ENCODE assay signal across 15 cellular contexts in genomic region chr21:7957713-7958064, GRCh38.
DNase-seq lines count a peak whose midpoint lies in the region; ATAC-seq and TF ChIP-seq lines count a peak whose summit lies in the region.
"Had no signal": no experiment of that assay in that cellular context is flagged by ENCODE, and none has a peak within 500 bp of the region (broad histone marks: within the 10 kb centered on the region; RNA-seq: fewer than 3 reads in every experiment).

No MANE protein-coding gene starts in this region.

- intact Hi-C loops in left lung (cut with DNase I) = no loop called here

- H3K18ac ChIP-seq in trophoblast cell (ENCODE audit: low read length) = no peak overlapping the region

- no peak overlapping the region for H4K91ac ChIP-seq in trophoblast cell (ENCODE audit: low read depth, low read length)

- H3K4me1 ChIP-seq in GM23338 (ENCODE audit: insufficient read depth) = no peaks in the 10 kb centered on the region
- no peaks in the 10 kb centered on the region for H3K4me1 ChIP-seq in left lung
- no peaks in the 10 kb centered on the region for H3K4me1 ChIP-seq in trophoblast cell (ENCODE audit: control insufficient read depth in 1 of 2, insufficient read depth in 2 of 2, low read length in 2 of 2)

- H2BK5ac ChIP-seq in trophoblast cell (ENCODE audit: low read depth, low read length, poor library complexity) = no peak overlapping the region

- H3K27ac Mint-ChIP-seq in GM23338 (no peak overlapping the region), endothelial cell (ENCODE audit: unreplicated experiment) (peak overlapping the region; percentile 1), nephron progenitor cell (no peak overlapping the region)

- peak overlapping the region; percentile 20; the same call in 1 of the 2 replicates for H3K4me3 ChIP-seq in GM23338
- no peak overlapping the region for H3K4me3 ChIP-seq in left lung
- H3K4me3 ChIP-seq in trophoblast cell (ENCODE audit: low read depth, low read length) = no peak overlapping the region

- H4K12ac ChIP-seq in trophoblast cell (ENCODE audit: low read depth, low read length) = no peak overlapping the region

- H3K79me1 ChIP-seq in trophoblast cell (ENCODE audit: low read length) = no peaks in the 10 kb centered on the region

- no peak overlapping the region for H2BK12ac ChIP-seq in trophoblast cell (ENCODE audit: low read length)

- H3K9me3 ChIP-seq in left lung (peaks cover 27 to 100% of the 10 kb centered on the region in 2 donors), trophoblast cell (ENCODE audit: insufficient read depth, low read depth, low read length) (peaks cover 29% of the 10 kb centered on the region)

- no peaks in the 10 kb centered on the region for H3F3A ChIP-seq in GM23338 (replicated peaks; ENCODE audit: low read depth)

- no peak overlapping the region for H4K8ac ChIP-seq in trophoblast cell (ENCODE audit: low read depth, low read length)

- H3K23ac ChIP-seq in trophoblast cell (ENCODE audit: low read length) = peak overlapping the region; percentile 31

- ATAC-seq in GM23338 = no peak
- peak; percentile 30 for ATAC-seq in left lung

- WGBS in trophoblast cell (ENCODE audit: extremely low coverage, insufficient coverage, insufficient read length) = 100% methylated on average over 2 of the region's 2 CpGs

- H3K79me2 ChIP-seq in GM23338 (replicated peaks; ENCODE audit: insufficient read depth) (no peaks in the 10 kb centered on the region), trophoblast cell (ENCODE audit: control insufficient read depth, insufficient read depth, low read length, poor library complexity) (no peaks in the 10 kb centered on the region)

- no peak overlapping the region for H2BK120ac ChIP-seq in trophoblast cell (ENCODE audit: insufficient read depth, low read length, poor library complexity)

- TF ChIP-seq CTCF in GM23338 (conservative IDR thresholded peaks at IDR 0.05; ENCODE audit: low read depth in 2 of 2) = no peak
- TF ChIP-seq CTCF in endothelial cell (IDR thresholded peaks at IDR 0.05; ENCODE audit: unreplicated experiment) = no peak
- TF ChIP-seq CTCF in left lung (IDR thresholded peaks at IDR 0.05) = no peak
- TF ChIP-seq CTCF in GM20000 (IDR thresholded peaks at IDR 0.05; ENCODE audit: extremely low read depth, missing control alignments) = no peak
- no peak for TF ChIP-seq CTCF in nephron progenitor cell (IDR thresholded peaks at IDR 0.05)

- H4K20me1 ChIP-seq in GM23338 (replicated peaks; ENCODE audit: insufficient read depth) = no peaks in the 10 kb centered on the region

- H2AFZ ChIP-seq in GM23338 (no peak overlapping the region), trophoblast cell (ENCODE audit: insufficient read depth, low read length, poor library complexity) (no peak overlapping the region)

- H3K4me3 Mint-ChIP-seq in GM23338 (no peak overlapping the region; the same call in 2 of the 3 replicates), endothelial cell (ENCODE audit: unreplicated experiment) (peak overlapping the region; percentile 27), nephron progenitor cell (no peak overlapping the region)

- peaks cover 19% of the 10 kb centered on the region for H3K27me3 Mint-ChIP-seq in GM23338 (ENCODE audit: insufficient read depth, low read depth, poor library complexity)
- peaks cover 36% of the 10 kb centered on the region for H3K27me3 Mint-ChIP-seq in endothelial cell (ENCODE audit: unreplicated experiment)
- H3K27me3 Mint-ChIP-seq in nephron progenitor cell (ENCODE audit: low read depth, poor library complexity) = peaks cover 7% of the 10 kb centered on the region

- no peak overlapping the region for H2AK5ac ChIP-seq in trophoblast cell (ENCODE audit: low read length)

- H3K27me3 ChIP-seq in GM23338 (ENCODE audit: insufficient read depth) (no peaks in the 10 kb centered on the region), left lung (no peaks in the 10 kb centered on the region), trophoblast cell (ENCODE audit: insufficient read depth, low read length) (peaks cover 3% of the 10 kb centered on the region)

- no peak overlapping the region for H3K4ac ChIP-seq in trophoblast cell (ENCODE audit: low read depth, low read length)

- peak overlapping the region; percentile 10 for H3K9ac ChIP-seq in trophoblast cell (ENCODE audit: low read length)
- H3K9ac ChIP-seq: KMS-11 had no signal

- H3K36me3 ChIP-seq in GM23338 (ENCODE audit: insufficient read depth) (peaks cover 75% of the 10 kb centered on the region), left lung (no peaks in the 10 kb centered on the region), trophoblast cell (ENCODE audit: control insufficient read depth in 1 of 2, insufficient read depth in 2 of 2, low read length in 2 of 2) (no peaks in the 10 kb centered on the region)

- DNase-seq in GM23338 (ENCODE audit: low spot score) (no peak), endothelial cell (ENCODE audit: low spot score) (no peak), left lung (no peak), trophoblast cell (no peak), GM20000 (ENCODE audit: low spot score) (no peak), amniotic stem cell (lab: John Stamatoyannopoulos, UW) (no peak), nephron progenitor cell (no peak)
- no peak for DNase-seq in stimulated activated CD4-positive, alpha-beta T cell treated with anti-CD3 and anti-CD28 coated beads, Interleukin-4, amount 100 ng/mL, for 4 hours
- DNase-seq: C1 segment of cervical spinal cord, DMS 273 treated with DMSO at 0.1 percent for 48 hours, NCI-H1105 treated with DMSO at 0.1 percent for 48 hours, NCI-H187, NCI-H2171 treated with DMSO at 0.1 percent for 48 hours, NCI-H510A treated with DMSO at 0.1 percent for 48 hours had no signal

- H3K4me2 ChIP-seq in GM23338 = no peak overlapping the region
- no peak overlapping the region for H3K4me2 ChIP-seq in trophoblast cell (ENCODE audit: low read length)
- H3K4me2 ChIP-seq: KMS-11 had no signal

- H3K4me1 Mint-ChIP-seq in GM23338 = no peaks in the 10 kb centered on the region; the same call in 2 of the 3 replicates
- no peaks in the 10 kb centered on the region for H3K4me1 Mint-ChIP-seq in endothelial cell (ENCODE audit: unreplicated experiment)
- no peaks in the 10 kb centered on the region for H3K4me1 Mint-ChIP-seq in nephron progenitor cell

- H3K36me3 Mint-ChIP-seq in GM23338 (ENCODE audit: low read depth) (peaks cover 89% of the 10 kb centered on the region), endothelial cell (ENCODE audit: low read depth, unreplicated experiment) (peaks cover 55% of the 10 kb centered on the region), nephron progenitor cell (ENCODE audit: low read depth) (peaks cover 54% of the 10 kb centered on the region)

- H3K9me2 ChIP-seq in GM23338 (ENCODE audit: insufficient read depth) = peaks cover 1% of the 10 kb centered on the region; the same call in 1 of the 2 replicates

- H3K9me3 Mint-ChIP-seq in GM23338 (peaks cover 40% of the 10 kb centered on the region; the same call in 2 of the 3 replicates), endothelial cell (ENCODE audit: unreplicated experiment) (peaks cover 80% of the 10 kb centered on the region), nephron progenitor cell (peaks cover 40% of the 10 kb centered on the region)

- H3K27ac ChIP-seq in GM23338 (ENCODE audit: low read depth) = no peak overlapping the region
- H3K27ac ChIP-seq in left lung = no peak overlapping the region
- H3K27ac ChIP-seq in trophoblast cell (ENCODE audit: low read depth, low read length) = no peak overlapping the region
- H3K27ac ChIP-seq: KMS-11 had no signal

- no peak overlapping the region for H3K14ac ChIP-seq in trophoblast cell (ENCODE audit: low read length)
